8 cellular contexts compared by ENCODE assay signal in genomic region chr7:99142727-99143521, GRCh38. TPM values are rescaled to one million over a fixed set of nuclear protein-coding genes. Genes with fewer than 3 reads are reported as not detected.
DNase-seq lines count a peak whose midpoint lies in the region; ATAC-seq and TF ChIP-seq lines count a peak whose summit lies in the region.

No MANE protein-coding gene starts in this region.

- peak overlapping the region; percentile 62 for H3K4me3 ChIP-seq in GM12865 (ENCODE audit: low read depth, low read length)

- H3K27ac ChIP-seq in foreskin keratinocyte, result peak overlapping the region; percentile 60

- H3K4me3 Mint-ChIP-seq in nephron progenitor cell, result peak overlapping the region; percentile 82

- H3K9me3 Mint-ChIP-seq in nephron progenitor cell, result no peaks in the 10 kb centered on the region

- ATAC-seq in foreskin keratinocyte, result peak; percentile 78
- ATAC-seq in GM18502 (IDR thresholded peaks at IDR 0.05; ENCODE audit: poor library complexity, unreplicated experiment), result no peak

- DNase-seq in GM12865 (ENCODE audit: low read depth) (peak; percentile 93), LHCN-M2 (ENCODE audit: low read depth) (peak; percentile 77), SHP77 (lab: John Stamatoyannopoulos, UW) (peak; percentile 77 to 86), activated gamma-delta T cell (lab: John Stamatoyannopoulos, UW) (peak; percentile 26), foreskin keratinocyte (peak; percentile 91 to 96), nephron progenitor cell (peak; percentile 98)
- peak; percentile 89 for DNase-seq in stimulated activated naive CD4-positive, alpha-beta T cell treated with Interleukin-2 at 50 U/mL for 16 hours (lab: John Stamatoyannopoulos, UW)

- H3K4me1 ChIP-seq in foreskin keratinocyte, result peaks cover 21% of the 10 kb centered on the region

- peak overlapping the region; percentile 69 for H3K27ac Mint-ChIP-seq in nephron progenitor cell

- peaks cover 12% of the 10 kb centered on the region for H3K27me3 Mint-ChIP-seq in nephron progenitor cell (ENCODE audit: low read depth, poor library complexity)

- TF ChIP-seq CTCF in GM12865 (IDR thresholded peaks at IDR 0.05; ENCODE audit: insufficient read depth, low read depth, low read length, missing control alignments) (no peak), foreskin keratinocyte (conservative IDR thresholded peaks at IDR 0.05) (no peak), nephron progenitor cell (IDR thresholded peaks at IDR 0.05) (no peak)

- peaks cover 44% of the 10 kb centered on the region for H3K4me1 Mint-ChIP-seq in nephron progenitor cell

- peaks cover 8% of the 10 kb centered on the region for H3K36me3 Mint-ChIP-seq in nephron progenitor cell (ENCODE audit: low read depth)

- H3K27me3 ChIP-seq in foreskin keratinocyte, result no peaks in the 10 kb centered on the region

RNA-seq across cellular contexts. Expression of gene SMURF1, which starts 1.0 kb away (rescaled TPM):
- total RNA-seq in LHCN-M2 (2014; rRNA removed) (17.4 and 17.5 TPM in 2 replicates), foreskin keratinocyte (23.8 and 32.1 TPM in 2 replicates)
- 11.1 TPM for polyA plus RNA-seq in LHCN-M2 (2012)
- polyA plus RNA-seq in foreskin keratinocyte, result 7.8 and 9.3 TPM in 2 replicates

Comparison
In these comparisons a context has a peak if more than half of its experiments do, and no peak if none do; other contexts are left out.
1. DNase-seq: peak in every context shown above with its lines; median percentile 98 in nephron progenitor cell; 94 in foreskin keratinocyte; 93 in GM12865; 89 in stimulated activated naive CD4-positive, alpha-beta T cell treated with Interleukin-2 at 50 U/mL for 16 hours; 82 in SHP77; 77 in LHCN-M2; 26 in activated gamma-delta T cell.